Comparison of ENCODE assay signal across 18 cellular contexts in genomic region chr3:37891227-37891626, GRCh38. TPM values are rescaled to one million over a fixed set of nuclear protein-coding genes. Genes with fewer than 3 reads are reported as not detected.
A peak's percentile ranks its signal among the peaks of the same experiment; 100 is the strongest.
DNase-seq lines count a peak whose midpoint lies in the region; ATAC-seq, FAIRE-seq and TF ChIP-seq lines count a peak whose summit lies in the region.
"Had no signal": no experiment of that assay in that cellular context is flagged by ENCODE, and none has a peak within 500 bp of the region (broad histone marks: within the 10 kb centered on the region; RNA-seq: fewer than 3 reads in every experiment).

No MANE protein-coding gene starts in this region.

- H3K9me3 ChIP-seq in mucosa of descending colon: no peaks in the 10 kb centered on the region
- H3K9me3 ChIP-seq: right lobe of liver had no signal

- H3K4me1 ChIP-seq in mucosa of descending colon (ENCODE audit: low read depth): peaks cover 16% of the 10 kb centered on the region

- H3K36me3 ChIP-seq in mucosa of descending colon (ENCODE audit: low read depth): no peaks in the 10 kb centered on the region
- H3K36me3 ChIP-seq: right lobe of liver had no signal

- ATAC-seq in HG02623 (IDR thresholded peaks at IDR 0.05; ENCODE audit: unreplicated experiment) (peak; percentile 55), mucosa of descending colon (peak; percentile 72), GM19467 (IDR thresholded peaks at IDR 0.05; ENCODE audit: unreplicated experiment) (no peak)

- intact Hi-C loops in mucosa of descending colon (cut with DNase I, micrococcal nuclease): no loop called here

- TF ChIP-seq CTCF in mucosa of descending colon (IDR thresholded peaks at IDR 0.05) (no peak), GM10266 (IDR thresholded peaks at IDR 0.05; ENCODE audit: control insufficient read depth, insufficient read depth, low read depth, missing control alignments) (no peak)

- no peak overlapping the region for H3K4me3 ChIP-seq in mucosa of descending colon
- H3K4me3 ChIP-seq: right lobe of liver had no signal

- FAIRE-seq in frontal cortex (lab: Jason Lieb, UNC): no peak
- FAIRE-seq: D721Med, H1 had no signal

- DNase-seq in GF-D8 (lab: John Stamatoyannopoulos, UW) (peak; percentile 42), SK-N-DZ (ENCODE audit: low spot score) (peak; percentile 5), mucosa of descending colon (peak; percentile 48 to 53 (median 49)), midbrain (lab: John Stamatoyannopoulos, UW) (no peak), GM10266 (ENCODE audit: extremely low spot score) (no peak), frontal cortex (ENCODE audit: low spot score in 2 of 2) (no peak)
- DNase-seq: activated CD4-positive, alpha-beta T cell treated with anti-CD3 and anti-CD28 coated beads for 4 hours; AML-193; foreskin melanocyte; NCI-H187; SHP77; stimulated activated CD4-positive, alpha-beta T cell treated with anti-CD3 and anti-CD28 coated beads, Interleukin-2, amount 100 ng/mL, for 48 hours; stimulated activated CD8-positive, alpha-beta memory T cell treated with anti-CD3 and anti-CD28 coated beads, Interleukin-4, amount 100 ng/mL, for 48 hours had no signal

RNA-seq across cellular contexts. Expression of gene CTDSPL, which starts 29.5 kb away (rescaled TPM):
- polyA plus RNA-seq in SK-N-DZ (2014; cell fraction: cytosol; rRNA removed): 13.9 and 15.0 TPM in 2 replicates
- polyA plus RNA-seq in SK-N-DZ (2014; cell fraction: nucleus; rRNA removed): 15.9 and 21.0 TPM in 2 replicates
- 10 to 100 TPM; 59.1 to 89.7 (median 88.1) TPM for total RNA-seq in mucosa of descending colon
- total RNA-seq in frontal cortex: 15.5 TPM

Comparison
In these comparisons a context has a peak if more than half of its experiments do, and no peak if none do; other contexts are left out.
1. DNase-seq: peak in GF-D8 (single experiment), SK-N-DZ (single experiment) and mucosa of descending colon (3 of 3); none in midbrain (single experiment), GM10266 (single experiment) and frontal cortex (0 of 2).